17 cellular contexts compared by ENCODE assay signal in the genomic region with DNA sequence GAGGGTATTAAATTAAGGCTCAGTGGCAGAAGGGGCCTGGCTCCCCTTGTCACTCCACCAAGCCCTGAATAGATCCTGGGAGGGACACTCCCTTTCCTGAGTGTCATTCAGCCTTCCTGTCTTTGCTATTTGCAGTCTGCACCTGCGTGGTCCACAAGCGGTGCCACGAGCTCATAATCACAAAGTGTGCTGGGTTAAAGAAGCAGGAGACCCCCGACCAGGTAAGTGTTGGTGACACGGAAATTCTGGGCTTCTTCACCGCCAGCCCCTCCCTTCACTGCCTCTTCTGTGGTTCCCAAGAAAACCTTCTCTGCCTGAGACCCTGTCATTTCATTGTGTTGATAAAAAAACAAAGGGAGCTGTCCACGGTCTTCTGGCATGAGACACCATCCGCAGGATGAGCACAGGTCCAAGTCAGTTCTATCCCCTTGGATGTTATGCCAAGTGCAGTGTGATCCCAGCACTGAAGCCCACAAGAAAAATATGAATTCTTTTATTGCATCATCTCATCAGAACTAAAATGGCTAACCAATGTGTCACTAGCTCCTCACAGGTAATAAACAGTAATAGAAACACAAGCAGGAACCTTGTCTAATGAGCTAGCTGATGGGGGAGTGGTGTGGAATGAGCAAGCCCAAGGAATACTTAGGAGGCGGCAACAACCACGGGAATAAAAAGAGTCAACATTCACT.
A peak's percentile ranks its signal among the peaks of the same experiment; 100 is the strongest.
DNase-seq lines count a peak whose midpoint lies in the region; ATAC-seq, FAIRE-seq and TF ChIP-seq lines count a peak whose summit lies in the region.
"Had no signal": no experiment of that assay in that cellular context is flagged by ENCODE, and none has a peak within 500 bp of the region (broad histone marks: within the 10 kb centered on the region; RNA-seq: fewer than 3 reads in every experiment).

No MANE protein-coding gene starts in this region.

- H3K27ac ChIP-seq in K562 (ENCODE audit: extremely low read depth, low read depth, low read length) = no peak overlapping the region
- H3K27ac ChIP-seq in sigmoid colon = no peak overlapping the region
- no peak overlapping the region for H3K27ac ChIP-seq in transverse colon

- 0% methylated on average over 9 of the region's 10 CpGs for WGBS in K562 (ENCODE audit: insufficient coverage, low coverage, missing lambda C conversion rate)
- 68 to 83% methylated on average over 10 of the region's 10 CpGs for WGBS in sigmoid colon, 2 donors
- WGBS in transverse colon (ENCODE audit: low coverage in 1 of 2), 2 donors = 45 to 69% methylated on average over 2 to 10 of the region's 10 CpGs

- CTCF ChIA-PET in K562 (lab: Yijun Ruan, JAX; ENCODE audit: low intra/inter-chr PET ratio) = no interaction called here

- H3K79me2 ChIP-seq in K562 (ENCODE audit: control insufficient read depth, insufficient read depth, low read length) = no peaks in the 10 kb centered on the region

- TF ChIP-seq EP300 in K562 (IDR thresholded peaks at IDR 0.05; ENCODE audit: low read length) (no peak), sigmoid colon (IDR thresholded peaks at IDR 0.05) (no peak), transverse colon (IDR thresholded peaks at IDR 0.05; ENCODE audit: low read depth) (no peak)

- no peak overlapping the region for H3K9ac ChIP-seq in K562 (ENCODE audit: insufficient read depth in 1 of 2, low read depth in 2 of 2, low read length in 2 of 2)

- FAIRE-seq in K562 (lab: Jason Lieb, UNC) = no peak
- FAIRE-seq: H54 had no signal

- peak; percentile 15 for DNase-seq in activated CD8-positive, alpha-beta memory T cell treated with anti-CD3 and anti-CD28 coated beads for 24 hours
- DNase-seq in activated CD8-positive, alpha-beta memory T cell treated with anti-CD3 and anti-CD28 coated beads, Interleukin-2, amount 50 U/mL, for 48 hours = no peak
- DNase-seq in NCI-H187 (lab: John Stamatoyannopoulos, UW) (peak; percentile 48 to 53), K562 (ENCODE audit: extremely low read depth in 1 of 4, low spot score in 3 of 4) (no peak), sigmoid colon (peak; percentile 34), OCI-M2 (lab: John Stamatoyannopoulos, UW; ENCODE audit: unreplicated experiment) (no peak), transverse colon (no peak)
- DNase-seq: CD8-positive, alpha-beta memory T cell; EL; Karpas-422; NCI-H2171 treated with DMSO at 0.1 percent for 48 hours; NCI-H524 treated with DMSO at 0.1 percent for 48 hours; NK-92 treated with Interleukin-12 subunit alpha and Interleukin-12 subunit beta, amount 100 ng/mL, for 24 hours; OCI-M1; T-helper 2 cell had no signal

- no peak overlapping the region for H3K4me3 ChIP-seq in K562
- H3K4me3 ChIP-seq in sigmoid colon = no peak overlapping the region
- H3K4me3 ChIP-seq in transverse colon = no peak overlapping the region

- TF ChIP-seq CTCF in K562 (IDR thresholded peaks at IDR 0.05 in 2 of 3, conservative IDR thresholded peaks at IDR 0.05 in 1 of 3; ENCODE audit: insufficient read depth in 2 of 3, low read depth in 1 of 3, low read length in 3 of 3) (no peak), sigmoid colon (IDR thresholded peaks at IDR 0.05) (no peak), transverse colon (IDR thresholded peaks at IDR 0.05) (no peak)

- intact Hi-C loops in K562 (cut with micrococcal nuclease) = no loop called here
- intact Hi-C loops in sigmoid colon (cut with DNase I) = no loop called here
- intact Hi-C loops in transverse colon (cut with DNase I; ENCODE audit: low total_unique reads) = no loop called here

- H2AFZ ChIP-seq in K562 (ENCODE audit: low read depth, low read length) = no peak overlapping the region

- H3K27me3 ChIP-seq in K562 (ENCODE audit: control insufficient read depth in 2 of 2, insufficient read depth in 2 of 2, low read length in 2 of 2) (peaks cover 20 to 71% of the 10 kb centered on the region in 2 experiments), sigmoid colon (no peaks in the 10 kb centered on the region), transverse colon (no peaks in the 10 kb centered on the region)

- no peaks in the 10 kb centered on the region for H3K4me1 ChIP-seq in K562 (replicated peaks in 1 of 2; ENCODE audit: control insufficient read depth in 2 of 2, insufficient read depth in 2 of 2, low read length in 2 of 2)
- H3K4me1 ChIP-seq in sigmoid colon = no peaks in the 10 kb centered on the region
- no peaks in the 10 kb centered on the region for H3K4me1 ChIP-seq in transverse colon

- no TSS peak for BruUV-seq in K562 (replicated peaks; lab: Mats Ljungman, UMichigan)

- ATAC-seq in K562 = no peak
- ATAC-seq: Right ventricle myocardium inferior had no signal

- no peaks in the 10 kb centered on the region for H3K36me3 ChIP-seq in K562 (ENCODE audit: control insufficient read depth, insufficient read depth, low read length)
- H3K36me3 ChIP-seq in sigmoid colon = peaks cover 0 to 45% (median 5%) of the 10 kb centered on the region in 4 donors
- H3K36me3 ChIP-seq in transverse colon = no peaks in the 10 kb centered on the region

- in situ Hi-C loops in K562 (cut with MboI) = loop anchor here (25.0 kb wide), 1 partner anchor 1332 kb away; no protein-coding TSS in a partner anchor
- in situ Hi-C loops in transverse colon (cut with MboI; ENCODE audit: low pct_ligation_motif_present in 1 of 4, low pct_unique_long_range_greater_than_20kb in 1 of 4, low sequenced_read_pairs in 3 of 4) = loop anchor here in 1 of 4 donors (25.0 kb wide), 1 partner anchor 657 kb away; no protein-coding TSS in a partner anchor

- POLR2A ChIA-PET in K562 (lab: Yijun Ruan, JAX) = no interaction called here

- peaks cover 4% of the 10 kb centered on the region; the same call in 1 of the 2 replicates for H4K20me1 ChIP-seq in K562 (replicated peaks; ENCODE audit: control insufficient read depth, insufficient read depth, low read length)

- H3K9me1 ChIP-seq in K562 (ENCODE audit: control insufficient read depth, insufficient read depth, low read length) = no peaks in the 10 kb centered on the region

- H3K4me2 ChIP-seq in K562 (ENCODE audit: insufficient read depth, low read length) = no peak overlapping the region

- TF ChIP-seq RAD21 in K562 (CRISPR knock-in tag; conservative IDR thresholded peaks at IDR 0.05 in 1 of 2, IDR thresholded peaks at IDR 0.05 in 1 of 2) = no peak

- TF ChIP-seq POLR2A in K562 (conservative IDR thresholded peaks at IDR 0.05) = no peak
- TF ChIP-seq POLR2A in sigmoid colon (IDR thresholded peaks at IDR 0.05) = no peak
- no peak for TF ChIP-seq POLR2A in transverse colon (IDR thresholded peaks at IDR 0.05)

- H3K9me3 ChIP-seq in K562 (replicated peaks; ENCODE audit: control insufficient read depth, insufficient read depth, low read depth, low read length) = no peaks in the 10 kb centered on the region
- H3K9me3 ChIP-seq in sigmoid colon = no peaks in the 10 kb centered on the region
- no peaks in the 10 kb centered on the region for H3K9me3 ChIP-seq in transverse colon

TF ChIP-seq in K562, 482 proteins besides CTCF, POLR2A, EP300 and RAD21:
- TF ChIP-seq, protein P1, sequence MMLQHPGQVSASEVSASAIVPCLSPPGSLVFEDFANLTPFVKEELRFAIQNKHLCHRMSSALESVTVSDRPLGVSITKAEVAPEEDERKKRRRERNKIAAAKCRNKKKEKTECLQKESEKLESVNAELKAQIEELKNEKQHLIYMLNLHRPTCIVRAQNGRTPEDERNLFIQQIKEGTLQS (IDR thresholded peaks at IDR 0.05) = peak; percentile 50
- TF ChIP-seq, protein P1 (CRISPR knock-in tag; conservative IDR thresholded peaks at IDR 0.05) = no peak
- TF ChIP-seq FIP1L1 (IDR thresholded peaks at IDR 0.05; ENCODE audit: low read depth, low read length, poor library complexity, severe bottlenecking) = no peak
- 0 out of 2 replicates have a peak, but pooled peaks have one; percentile 18 for TF ChIP-seq CEBPB (tag; IDR thresholded peaks at IDR 0.05)
- TF ChIP-seq, protein P2, sequence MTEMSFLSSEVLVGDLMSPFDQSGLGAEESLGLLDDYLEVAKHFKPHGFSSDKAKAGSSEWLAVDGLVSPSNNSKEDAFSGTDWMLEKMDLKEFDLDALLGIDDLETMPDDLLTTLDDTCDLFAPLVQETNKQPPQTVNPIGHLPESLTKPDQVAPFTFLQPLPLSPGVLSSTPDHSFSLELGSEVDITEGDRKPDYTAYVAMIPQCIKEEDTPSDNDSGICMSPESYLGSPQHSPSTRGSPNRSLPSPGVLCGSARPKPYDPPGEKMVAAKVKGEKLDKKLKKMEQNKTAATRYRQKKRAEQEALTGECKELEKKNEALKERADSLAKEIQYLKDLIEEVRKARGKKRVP (CRISPR knock-in tag; IDR thresholded peaks at IDR 0.05) = 0 out of 2 replicates have a peak, but pooled peaks have one; percentile 23
- 0 out of 2 replicates have a peak, but pooled peaks have one; percentile 15 for TF ChIP-seq CEBPG (CRISPR knock-in tag; IDR thresholded peaks at IDR 0.05)
- peak; percentile 50 to 71; a peak in 3 of 4 replicates for TF ChIP-seq CEBPG (tag; conservative IDR thresholded peaks at IDR 0.05 in 1 of 2, IDR thresholded peaks at IDR 0.05 in 1 of 2)
- no peak for TF ChIP-seq NFE2L1 (tag; IDR thresholded peaks at IDR 0.05; ENCODE audit: borderline replicate concordance, low read depth)
- TF ChIP-seq ZSCAN32 (CRISPR knock-in tag; IDR thresholded peaks at IDR 0.05) = 0 out of 2 replicates have a peak, but pooled peaks have one; percentile 28

Comparison
In these comparisons a context has a peak if more than half of its experiments do, and no peak if none do; other contexts are left out.
1. DNase-seq: peak in activated CD8-positive, alpha-beta memory T cell treated with anti-CD3 and anti-CD28 coated beads for 24 hours (single experiment), NCI-H187 (2 of 2) and sigmoid colon (single experiment); none in activated CD8-positive, alpha-beta memory T cell treated with anti-CD3 and anti-CD28 coated beads, Interleukin-2, amount 50 U/mL, for 48 hours (single experiment), K562 (0 of 4), OCI-M2 (single experiment) and transverse colon (single experiment).